Comparison of ENCODE assay signal across 19 cellular contexts in genomic region chr11:104286129-104286528, GRCh38.
"Had no signal": no experiment of that assay in that cellular context is flagged by ENCODE, and none has a peak within 500 bp of the region (broad histone marks: within the 10 kb centered on the region; RNA-seq: fewer than 3 reads in every experiment).

No MANE protein-coding gene starts in this region.

- H3K27me3 ChIP-seq: heart left ventricle, neutrophil, stomach, transverse colon had no signal

- H3K9me3 ChIP-seq: heart left ventricle, mucosa of descending colon, neutrophil, stomach, thoracic aorta, transverse colon had no signal

- DNase-seq: cortex of kidney; effector memory CD4-positive, alpha-beta T cell; heart left ventricle; hippocampal formation; islet precursor cell; mammary epithelial cell; mucosa of descending colon; naive thymus-derived CD8-positive, alpha-beta T cell; posterior cingulate gyrus; small intestine; stimulated activated CD4-positive, alpha-beta T cell treated with anti-CD3 and anti-CD28 coated beads, Interleukin-12 subunit alpha, Interleukin-12 subunit beta, amount 100 ng/mL, for 4 hours; stimulated activated naive CD4-positive, alpha-beta T cell; stomach; substantia nigra; transverse colon had no signal

- ATAC-seq: esophagus mucosa; heart left ventricle; left lobe of liver; mucosa of descending colon; naive thymus-derived CD8-positive, alpha-beta T cell had no signal

- H3K36me3 ChIP-seq: heart left ventricle, neutrophil, stomach, thoracic aorta, transverse colon had no signal

- H3K27ac ChIP-seq: heart left ventricle, neutrophil, stomach, thoracic aorta, transverse colon had no signal

- H3K4me1 ChIP-seq: heart left ventricle, stomach, transverse colon had no signal

- H3K4me3 ChIP-seq: heart left ventricle, mucosa of descending colon, stomach, thoracic aorta, transverse colon had no signal
